ENCODE assay signal across 8 cellular contexts in the genomic region with DNA sequence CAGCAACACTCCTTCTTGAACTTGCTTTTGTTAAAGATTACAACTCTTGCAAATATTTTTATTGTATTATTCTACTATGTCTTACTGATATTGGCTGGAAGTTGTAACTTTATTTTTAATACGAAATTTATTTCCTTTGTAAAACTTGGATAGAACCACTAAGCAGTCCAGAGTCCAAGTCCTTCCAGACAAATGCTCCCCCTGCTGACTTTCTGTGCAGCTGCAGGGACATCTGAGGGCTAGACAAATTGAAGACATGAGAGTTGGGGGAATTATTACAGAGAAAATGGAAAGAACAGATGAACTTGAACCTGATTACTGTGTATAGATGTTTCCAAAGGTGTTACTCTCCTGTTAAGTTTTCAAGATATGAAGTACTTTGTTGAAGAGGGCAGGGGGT.
A peak's percentile ranks its signal among the peaks of the same experiment; 100 is the strongest.
DNase-seq lines count a peak whose midpoint lies in the region; ATAC-seq lines count a peak whose summit lies in the region.

No MANE protein-coding gene starts in this region.

- H3K27me3 Mint-ChIP-seq in activated naive CD8-positive, alpha-beta T cell treated with anti-CD3 and anti-CD28 coated beads for 36 hours, result no peaks in the 10 kb centered on the region

- peak; percentile 36 for ATAC-seq in HG02852 (IDR thresholded peaks at IDR 0.05; ENCODE audit: unreplicated experiment)
- ATAC-seq in left lobe of liver, result peak; percentile 88
- no peak for ATAC-seq in HG02588 (IDR thresholded peaks at IDR 0.05; ENCODE audit: unreplicated experiment)
- no peak for ATAC-seq in GM21381 (IDR thresholded peaks at IDR 0.05; ENCODE audit: unreplicated experiment)

- H3K36me3 Mint-ChIP-seq in activated naive CD8-positive, alpha-beta T cell treated with anti-CD3 and anti-CD28 coated beads for 36 hours, result no peaks in the 10 kb centered on the region

- H3K27ac Mint-ChIP-seq in activated naive CD8-positive, alpha-beta T cell treated with anti-CD3 and anti-CD28 coated beads for 36 hours, result no peak overlapping the region

- no peaks in the 10 kb centered on the region for H3K9me3 Mint-ChIP-seq in activated naive CD8-positive, alpha-beta T cell treated with anti-CD3 and anti-CD28 coated beads for 36 hours

- DNase-seq in DMS53 (lab: John Stamatoyannopoulos, UW) (peak; percentile 64), amniotic epithelial cell (ENCODE audit: low read depth) (peak; percentile 17), left lobe of liver (ENCODE audit: low spot score) (peak; percentile 33), kidney glomerular epithelial cell (lab: John Stamatoyannopoulos, UW) (no peak)
- no peak for DNase-seq in activated naive CD8-positive, alpha-beta T cell treated with anti-CD3 and anti-CD28 coated beads for 36 hours

- no peak overlapping the region for H3K4me3 Mint-ChIP-seq in activated naive CD8-positive, alpha-beta T cell treated with anti-CD3 and anti-CD28 coated beads for 36 hours

- no peaks in the 10 kb centered on the region for H3K4me1 Mint-ChIP-seq in activated naive CD8-positive, alpha-beta T cell treated with anti-CD3 and anti-CD28 coated beads for 36 hours

Comparison
In these comparisons a context has a peak if more than half of its experiments do, and no peak if none do; other contexts are left out.
1. DNase-seq: peak in DMS53 (single experiment), amniotic epithelial cell (single experiment) and left lobe of liver (single experiment); none in kidney glomerular epithelial cell (single experiment) and activated naive CD8-positive, alpha-beta T cell treated with anti-CD3 and anti-CD28 coated beads for 36 hours (single experiment).
2. ATAC-seq: peak in HG02852 (single experiment) and left lobe of liver (single experiment); none in HG02588 (single experiment) and GM21381 (single experiment).